Comparison of ENCODE assay signal across 33 cellular contexts in the genomic region with DNA sequence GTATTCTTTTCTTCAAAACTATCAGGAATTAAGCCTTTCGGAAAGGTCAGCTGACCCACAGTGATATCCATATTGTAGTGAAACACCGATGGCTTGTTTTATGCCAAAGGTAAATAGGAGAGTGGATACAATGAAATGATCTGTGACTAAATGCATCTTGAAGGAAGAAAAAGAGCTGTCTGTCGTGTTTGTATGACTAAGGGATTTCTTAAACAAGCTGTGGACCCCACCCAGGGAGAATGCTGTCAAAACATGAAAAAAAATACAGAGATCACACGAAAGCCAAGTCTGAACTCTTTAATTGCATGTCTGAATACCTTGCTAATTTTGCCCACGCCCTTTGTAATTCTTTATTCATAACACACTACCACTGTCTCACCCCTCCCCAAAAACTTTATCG.
"Had no signal": no experiment of that assay in that cellular context is flagged by ENCODE, and none has a peak within 500 bp of the region (broad histone marks: within the 10 kb centered on the region; RNA-seq: fewer than 3 reads in every experiment).

No MANE protein-coding gene starts in this region.

- H3K27ac Mint-ChIP-seq: activated CD4-positive, alpha-beta memory T cell treated with anti-CD3 and anti-CD28 coated beads for 36 hours; activated CD4-positive, alpha-beta T cell treated with anti-CD3 and anti-CD28 coated beads, Interleukin-2, amount 10 ng/mL, durations not matched to agents 24 days and 14 days; activated naive CD4-positive, alpha-beta T cell treated with anti-CD3 and anti-CD28 coated beads, Interleukin-2, amount 10 ng/mL, durations not matched to agents 7 days and 5 days; activated naive CD8-positive, alpha-beta T cell treated with anti-CD3 and anti-CD28 coated beads, Interleukin-2, amount 10 ng/mL, durations not matched to agents 7 days and 5 days; effector memory CD8-positive, alpha-beta T cell; immature natural killer cell; natural killer cell; neural progenitor cell; T-helper 17 cell had no signal

- H3K27ac ChIP-seq: cardiac muscle cell, esophagus muscularis mucosa, lower lobe of right lung, neural progenitor cell, right lobe of liver, thoracic aorta, uterus had no signal

- H3K4me3 ChIP-seq: cardiac muscle cell, esophagus muscularis mucosa, lower lobe of right lung, neural progenitor cell, right lobe of liver, skin epidermis, thoracic aorta, uterus had no signal

- H3K36me3 ChIP-seq: cardiac muscle cell, esophagus muscularis mucosa, lower lobe of right lung, neural progenitor cell, right lobe of liver, thoracic aorta, uterus had no signal

- H3K9me3 ChIP-seq: esophagus muscularis mucosa, lower lobe of right lung, right lobe of liver, thoracic aorta, uterus had no signal

- H3K27me3 Mint-ChIP-seq: activated CD4-positive, alpha-beta T cell treated with anti-CD3 and anti-CD28 coated beads, Interleukin-2, amount 10 ng/mL, durations not matched to agents 24 days and 14 days; activated naive CD4-positive, alpha-beta T cell treated with anti-CD3 and anti-CD28 coated beads, Interleukin-2, amount 10 ng/mL, durations not matched to agents 7 days and 5 days; activated naive CD8-positive, alpha-beta T cell treated with anti-CD3 and anti-CD28 coated beads, Interleukin-2, amount 10 ng/mL, durations not matched to agents 7 days and 5 days had no signal

- H3K4me1 Mint-ChIP-seq: activated CD4-positive, alpha-beta T cell treated with anti-CD3 and anti-CD28 coated beads, Interleukin-2, amount 10 ng/mL, durations not matched to agents 24 days and 14 days; activated naive CD4-positive, alpha-beta T cell treated with anti-CD3 and anti-CD28 coated beads, Interleukin-2, amount 10 ng/mL, durations not matched to agents 7 days and 5 days; activated naive CD8-positive, alpha-beta T cell treated with anti-CD3 and anti-CD28 coated beads, Interleukin-2, amount 10 ng/mL, durations not matched to agents 7 days and 5 days; immature natural killer cell; natural killer cell; T-helper 17 cell had no signal

- H3K4me2 ChIP-seq: neural progenitor cell had no signal

- H3K4me3 Mint-ChIP-seq: activated CD4-positive, alpha-beta memory T cell treated with anti-CD3 and anti-CD28 coated beads for 36 hours; activated CD4-positive, alpha-beta T cell treated with anti-CD3 and anti-CD28 coated beads, Interleukin-2, amount 10 ng/mL, durations not matched to agents 24 days and 14 days; activated naive CD4-positive, alpha-beta T cell treated with anti-CD3 and anti-CD28 coated beads, Interleukin-2, amount 10 ng/mL, durations not matched to agents 7 days and 5 days; activated naive CD8-positive, alpha-beta T cell treated with anti-CD3 and anti-CD28 coated beads, Interleukin-2, amount 10 ng/mL, durations not matched to agents 7 days and 5 days; effector memory CD8-positive, alpha-beta T cell; immature natural killer cell; natural killer cell; neural progenitor cell; T-helper 17 cell had no signal

- H3K9me3 Mint-ChIP-seq: activated CD4-positive, alpha-beta memory T cell treated with anti-CD3 and anti-CD28 coated beads for 36 hours; activated CD4-positive, alpha-beta T cell treated with anti-CD3 and anti-CD28 coated beads, Interleukin-2, amount 10 ng/mL, durations not matched to agents 24 days and 14 days; activated naive CD4-positive, alpha-beta T cell treated with anti-CD3 and anti-CD28 coated beads, Interleukin-2, amount 10 ng/mL, durations not matched to agents 7 days and 5 days; activated naive CD8-positive, alpha-beta T cell treated with anti-CD3 and anti-CD28 coated beads, Interleukin-2, amount 10 ng/mL, durations not matched to agents 7 days and 5 days; immature natural killer cell; neural progenitor cell had no signal

- H3K4me1 ChIP-seq: lower lobe of right lung, neural progenitor cell, right lobe of liver, uterus had no signal

- ATAC-seq: effector memory CD8-positive, alpha-beta T cell; left lobe of liver; lower lobe of right lung; natural killer cell; right lobe of liver; stimulated activated naive CD8-positive, alpha-beta T cell treated with anti-CD3 and anti-CD28 coated beads, Interleukin-15, Interleukin-2, amounts not matched to agents 100 U/mL and 50 U/mL, for 24 hours; T-helper 17 cell had no signal

- H3K27me3 ChIP-seq: cardiac muscle cell, esophagus muscularis mucosa, neural progenitor cell, right lobe of liver, uterus had no signal

- H3K36me3 Mint-ChIP-seq: activated CD4-positive, alpha-beta memory T cell treated with anti-CD3 and anti-CD28 coated beads for 36 hours; activated naive CD4-positive, alpha-beta T cell treated with anti-CD3 and anti-CD28 coated beads, Interleukin-2, amount 10 ng/mL, durations not matched to agents 7 days and 5 days; activated naive CD8-positive, alpha-beta T cell treated with anti-CD3 and anti-CD28 coated beads, Interleukin-2, amount 10 ng/mL, durations not matched to agents 7 days and 5 days; immature natural killer cell; natural killer cell had no signal

- H3K9ac ChIP-seq: neural progenitor cell had no signal

- H2AFZ ChIP-seq: neural progenitor cell had no signal

- DNase-seq: activated CD4-positive, alpha-beta memory T cell treated with anti-CD3 and anti-CD28 coated beads for 36 hours; activated CD4-positive, alpha-beta T cell treated with anti-CD3 and anti-CD28 coated beads, Interleukin-2, amount 10 ng/mL, durations not matched to agents 24 days and 14 days; activated CD4-positive, CD25-positive, alpha-beta regulatory T cell treated with anti-CD3 and anti-CD28 coated beads, Interleukin-2, amount 50 U/mL, for 72 hours; activated CD8-positive, alpha-beta memory T cell treated with anti-CD3 and anti-CD28 coated beads, Interleukin-2, amount 50 U/mL, for 4 hours; activated gamma-delta T cell; activated naive CD4-positive, alpha-beta T cell treated with anti-CD3 and anti-CD28 coated beads, Interleukin-2, amount 10 ng/mL, durations not matched to agents 7 days and 5 days; activated naive CD8-positive, alpha-beta T cell treated with anti-CD3 and anti-CD28 coated beads, Interleukin-2, amount 10 ng/mL, durations not matched to agents 7 days and 5 days; activated T-cell treated with anti-CD3 and anti-CD28 coated beads, Interleukin-2, amount 50 U/mL, for 1 hour; amniotic stem cell; cortex of kidney; effector memory CD8-positive, alpha-beta T cell; glutamatergic neuron; hippocampal formation; immature natural killer cell; kidney glomerular epithelial cell; lower lobe of right lung; mesendoderm; natural killer cell; occipital lobe; right lobe of liver; stimulated activated CD4-positive, alpha-beta T cell treated with anti-CD3 and anti-CD28 coated beads, Interleukin-12 subunit alpha, Interleukin-12 subunit beta, amount 100 ng/mL, for 4 hours; stimulated activated CD4-positive, alpha-beta T cell treated with anti-CD3 and anti-CD28 coated beads, Interleukin-4, amount 100 ng/mL, for 1 hour; stimulated activated naive CD8-positive, alpha-beta T cell treated with anti-CD3 and anti-CD28 coated beads, Interleukin-15, Interleukin-2, amounts not matched to agents 100 U/mL and 50 U/mL, for 24 hours; T-helper 17 cell; T1000; trophoblast cell; uterus had no signal
